1 cellular context compared by ENCODE assay signal in the genomic region with DNA sequence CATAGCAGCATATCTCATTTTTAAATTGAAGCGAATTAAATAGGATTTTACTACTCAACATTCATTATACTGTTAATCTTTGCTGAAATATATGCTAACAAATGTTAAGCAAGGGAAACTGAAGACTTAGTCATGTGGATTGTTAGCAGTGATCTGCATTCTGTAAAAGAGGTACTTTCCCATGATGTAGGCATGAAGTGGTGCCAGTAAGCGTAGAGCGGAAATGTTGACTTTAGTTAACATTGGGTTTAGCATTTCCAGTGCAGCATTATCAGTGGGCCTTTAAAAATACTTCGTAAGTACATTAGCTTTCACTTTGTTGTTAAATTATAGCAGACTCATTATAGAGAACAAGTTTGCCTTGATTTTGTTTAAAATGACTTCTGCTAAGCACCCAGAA.
TF ChIP-seq lines count a peak whose summit lies in the region.

No MANE protein-coding gene starts in this region.

TF ChIP-seq in GM12878, 131 proteins besides CTCF, POLR2A, EP300 and RAD21 (continued from another document):
- TF ChIP-seq, protein P1, sequence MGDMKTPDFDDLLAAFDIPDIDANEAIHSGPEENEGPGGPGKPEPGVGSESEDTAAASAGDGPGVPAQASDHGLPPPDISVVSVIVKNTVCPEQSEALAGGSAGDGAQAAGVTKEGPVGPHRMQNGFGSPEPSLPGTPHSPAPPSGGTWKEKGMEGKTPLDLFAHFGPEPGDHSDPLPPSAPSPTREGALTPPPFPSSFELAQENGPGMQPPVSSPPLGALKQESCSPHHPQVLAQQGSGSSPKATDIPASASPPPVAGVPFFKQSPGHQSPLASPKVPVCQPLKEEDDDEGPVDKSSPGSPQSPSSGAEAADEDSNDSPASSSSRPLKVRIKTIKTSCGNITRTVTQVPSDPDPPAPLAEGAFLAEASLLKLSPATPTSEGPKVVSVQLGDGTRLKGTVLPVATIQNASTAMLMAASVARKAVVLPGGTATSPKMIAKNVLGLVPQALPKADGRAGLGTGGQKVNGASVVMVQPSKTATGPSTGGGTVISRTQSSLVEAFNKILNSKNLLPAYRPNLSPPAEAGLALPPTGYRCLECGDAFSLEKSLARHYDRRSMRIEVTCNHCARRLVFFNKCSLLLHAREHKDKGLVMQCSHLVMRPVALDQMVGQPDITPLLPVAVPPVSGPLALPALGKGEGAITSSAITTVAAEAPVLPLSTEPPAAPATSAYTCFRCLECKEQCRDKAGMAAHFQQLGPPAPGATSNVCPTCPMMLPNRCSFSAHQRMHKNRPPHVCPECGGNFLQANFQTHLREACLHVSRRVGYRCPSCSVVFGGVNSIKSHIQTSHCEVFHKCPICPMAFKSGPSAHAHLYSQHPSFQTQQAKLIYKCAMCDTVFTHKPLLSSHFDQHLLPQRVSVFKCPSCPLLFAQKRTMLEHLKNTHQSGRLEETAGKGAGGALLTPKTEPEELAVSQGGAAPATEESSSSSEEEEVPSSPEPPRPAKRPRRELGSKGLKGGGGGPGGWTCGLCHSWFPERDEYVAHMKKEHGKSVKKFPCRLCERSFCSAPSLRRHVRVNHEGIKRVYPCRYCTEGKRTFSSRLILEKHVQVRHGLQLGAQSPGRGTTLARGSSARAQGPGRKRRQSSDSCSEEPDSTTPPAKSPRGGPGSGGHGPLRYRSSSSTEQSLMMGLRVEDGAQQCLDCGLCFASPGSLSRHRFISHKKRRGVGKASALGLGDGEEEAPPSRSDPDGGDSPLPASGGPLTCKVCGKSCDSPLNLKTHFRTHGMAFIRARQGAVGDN (IDR thresholded peaks at IDR 0.05): peak; percentile 71
- TF ChIP-seq RELA (IDR thresholded peaks at IDR 0.05; ENCODE audit: borderline replicate concordance, partially characterized antibody): peak; percentile 79
TF ChIP-seq in GM12878: peak in this region for 12.
